In the genomic region with DNA sequence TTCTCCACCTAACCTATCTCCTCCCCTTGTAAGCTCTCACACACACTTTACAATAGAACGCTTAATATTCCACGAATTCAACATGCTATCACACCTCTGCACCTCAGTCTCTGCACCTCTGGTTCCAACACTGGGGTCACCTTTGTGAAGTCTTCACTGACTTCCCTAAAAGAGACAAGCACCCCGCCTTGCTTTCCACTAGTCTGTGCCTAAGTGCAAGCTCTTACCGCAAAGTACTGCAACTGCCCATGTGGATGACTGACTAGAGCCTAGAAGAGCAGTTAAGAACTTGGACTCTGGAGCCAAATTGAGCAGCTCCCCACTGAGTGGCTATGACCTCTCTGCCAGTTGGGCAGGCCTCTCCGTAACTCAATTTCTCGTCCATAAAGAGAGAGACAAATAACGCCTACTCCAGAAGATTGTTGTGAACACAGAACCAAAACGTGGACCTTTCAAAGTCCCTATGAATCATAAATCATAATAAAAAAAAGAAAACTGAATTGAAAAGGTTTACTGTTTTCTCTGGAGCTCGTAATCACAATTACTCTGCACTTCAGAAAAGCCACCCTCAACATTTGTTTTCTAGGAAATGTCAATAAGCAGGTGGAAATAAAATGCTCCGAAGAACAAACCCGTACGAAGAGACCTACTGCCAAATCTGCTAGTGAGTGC, we compare ENCODE assay signal across 8 cellular contexts. TPM values are rescaled to one million over a fixed set of nuclear protein-coding genes. Genes with fewer than 3 reads are reported as not detected.
DNase-seq lines count a peak whose midpoint lies in the region; ATAC-seq and TF ChIP-seq lines count a peak whose summit lies in the region.

No MANE protein-coding gene starts in this region.

- peaks cover 11% of the 10 kb centered on the region for H3K23me2 ChIP-seq in H9 (ENCODE audit: insufficient read length, low read depth, low read length, poor library complexity, severe bottlenecking)

- H2BK12ac ChIP-seq in H9 (ENCODE audit: insufficient read length, low read depth, low read length) = no peak overlapping the region

- H3K14ac ChIP-seq in H9 (ENCODE audit: insufficient read depth, low read length) = no peak overlapping the region

- ATAC-seq in esophagus mucosa (peak; percentile 5), naive B cell (ENCODE audit: low read depth in 2 of 2) (peak; percentile 27 to 29), HG03135 (IDR thresholded peaks at IDR 0.05; ENCODE audit: unreplicated experiment) (no peak), HG03469 (IDR thresholded peaks at IDR 0.05; ENCODE audit: unreplicated experiment) (no peak)

- H3K4me3 Mint-ChIP-seq in H9 (peak overlapping the region; percentile 88 to 95), naive B cell (peak overlapping the region; percentile 94 to 100 (median 98))

- H2BK20ac ChIP-seq in H9 (ENCODE audit: low read depth, low read length, poor library complexity, severe bottlenecking) = no peak overlapping the region

- H3K9me3 Mint-ChIP-seq in H9 (no peaks in the 10 kb centered on the region), naive B cell (no peaks in the 10 kb centered on the region)

- H3K56ac ChIP-seq in H9 (ENCODE audit: insufficient read length, low read depth, low read length) = peak overlapping the region; percentile 18

- DNase-seq in Ammon's horn (ENCODE audit: low spot score) (peak; percentile 49), H9 (no peak), naive B cell (peak; percentile 49)
- no peak for DNase-seq in activated CD4-positive, CD25-positive, alpha-beta regulatory T cell treated with anti-CD3 and anti-CD28 coated beads, Interleukin-2, amount 50 U/mL, for 72 hours

- H3K23ac ChIP-seq in H9 (ENCODE audit: insufficient read length, low read depth, low read length) = no peak overlapping the region

- no peak overlapping the region for H2BK5ac ChIP-seq in H9 (ENCODE audit: insufficient read length, low read length)

- no peak overlapping the region for H2BK15ac ChIP-seq in H9 (ENCODE audit: low read depth, low read length)

- peaks cover 27 to 39% of the 10 kb centered on the region in 2 experiments for H3K4me1 Mint-ChIP-seq in H9
- H3K4me1 Mint-ChIP-seq in naive B cell = peaks cover 67 to 83% (median 68%) of the 10 kb centered on the region in 3 donors

- peak overlapping the region; percentile 80 for H3K4me3 ChIP-seq in SU-DHL-6 (ENCODE audit: insufficient read depth, low read length, poor library complexity, severe bottlenecking)

- H3K79me2 ChIP-seq in H9 (ENCODE audit: insufficient read depth, low read length) = peaks cover 22% of the 10 kb centered on the region; the same call in 1 of the 2 replicates
- H3K79me2 ChIP-seq in SU-DHL-6 (ENCODE audit: insufficient read depth, low read length) = peaks cover 40% of the 10 kb centered on the region

- no CpG with 5 or more reads among the region's 12 CpGs for WGBS in H9 (ENCODE audit: extremely low coverage, insufficient read length, low lambda C conversion rate)

- H4K8ac ChIP-seq in H9 (replicated peaks; ENCODE audit: insufficient read length, low read depth, low read length) = no peak overlapping the region

- H3K27ac ChIP-seq in H9 (ENCODE audit: insufficient read length, low read depth, low read length) (no peak overlapping the region), SU-DHL-6 (ENCODE audit: low read depth, low read length) (no peak overlapping the region)

- H3K79me1 ChIP-seq in H9 (ENCODE audit: insufficient read depth, low read depth, low read length, poor library complexity, severe bottlenecking) = peaks cover 8% of the 10 kb centered on the region

- no peaks in the 10 kb centered on the region for H3K9me2 ChIP-seq in SU-DHL-6 (replicated peaks; ENCODE audit: insufficient read depth, low read length)

- H3K9me3 ChIP-seq in H9 (ENCODE audit: control insufficient read depth, low read depth, low read length) (no peaks in the 10 kb centered on the region), SU-DHL-6 (ENCODE audit: insufficient read depth, low read length) (no peaks in the 10 kb centered on the region)

- peaks cover 3 to 24% (median 10%) of the 10 kb centered on the region in 3 experiments; a peak in 5 of 7 replicates for H3K36me3 Mint-ChIP-seq in H9 (ENCODE audit: insufficient read depth in 1 of 3, low read depth in 3 of 3)
- peaks cover 7 to 19% of the 10 kb centered on the region in 2 donors for H3K36me3 Mint-ChIP-seq in naive B cell

- H4K5ac ChIP-seq in H9 (ENCODE audit: insufficient read length, low read depth, low read length) = no peak overlapping the region

- H3K18ac ChIP-seq in H9 (ENCODE audit: insufficient read length, low read depth, low read length) = peak overlapping the region; percentile 12

- H3K4me2 ChIP-seq in H9 (ENCODE audit: insufficient read depth, insufficient read length, low read length) (peak overlapping the region; percentile 99), SU-DHL-6 (ENCODE audit: low read depth, low read length, poor library complexity, severe bottlenecking) (peak overlapping the region; percentile 87)

- H3K27me3 Mint-ChIP-seq in H9 (ENCODE audit: low read depth) (no peaks in the 10 kb centered on the region), naive B cell (no peaks in the 10 kb centered on the region)

- TF ChIP-seq CTCF in H9 (conservative IDR thresholded peaks at IDR 0.05) = no peak
- TF ChIP-seq CTCF in SU-DHL-6 (IDR thresholded peaks at IDR 0.05; ENCODE audit: insufficient read depth, low read length, poor library complexity, severe bottlenecking) = no peak

- no peak overlapping the region for H4K91ac ChIP-seq in H9 (ENCODE audit: insufficient read length, low read depth, low read length)

- H3T11ph ChIP-seq in H9 (ENCODE audit: low read length) = no peak overlapping the region

- no peak overlapping the region for H3K4ac ChIP-seq in H9 (ENCODE audit: low read depth, low read length)

- no peaks in the 10 kb centered on the region for H4K20me1 ChIP-seq in H9 (ENCODE audit: control insufficient read depth, insufficient read depth, insufficient read length)
- H4K20me1 ChIP-seq in SU-DHL-6 (ENCODE audit: low read depth, low read length) = 0 out of 2 replicates have a peak, but pooled peaks cover 5% of the 10 kb centered on the region

- H2AFZ ChIP-seq in H9 (ENCODE audit: low read length) (no peak overlapping the region), SU-DHL-6 (ENCODE audit: low read depth, low read length, severe bottlenecking) (no peak overlapping the region)

- H3K27ac Mint-ChIP-seq in H9 = no peak overlapping the region
- H3K27ac Mint-ChIP-seq in naive B cell = peak overlapping the region; percentile 99 to 100 (median 99)

- H2AK5ac ChIP-seq in H9 (ENCODE audit: insufficient read length, low read length) = no peak overlapping the region

- H3K9ac ChIP-seq in H9 (ENCODE audit: extremely low read depth, insufficient read length, low read length) = peak overlapping the region; percentile 93
- H3K9ac ChIP-seq in SU-DHL-6 (ENCODE audit: low read length) = peak overlapping the region; percentile 65

- no peaks in the 10 kb centered on the region for H3F3A ChIP-seq in SU-DHL-6 (ENCODE audit: insufficient read depth)

- peaks cover 3% of the 10 kb centered on the region; the same call in 1 of the 2 replicates for H3K4me1 ChIP-seq in H9 (ENCODE audit: insufficient read depth, low read length)

- H3K27me3 ChIP-seq in H9 (ENCODE audit: insufficient read depth, low read length) (no peaks in the 10 kb centered on the region), SU-DHL-6 (ENCODE audit: low read length) (no peaks in the 10 kb centered on the region)

- no peaks in the 10 kb centered on the region for H3K36me3 ChIP-seq in SU-DHL-6 (ENCODE audit: low read length)

- no peak overlapping the region for H2BK120ac ChIP-seq in H9 (ENCODE audit: low read depth, low read length, poor library complexity, severe bottlenecking)

RNA-seq across cellular contexts. Expression of a gene that starts 1.2 kb away (rescaled TPM):
- total RNA-seq in H9 (2021) (28.4 and 32.2 TPM in 2 replicates), esophagus mucosa (53.5 TPM)
- 10 to 100 TPM; 62.8 to 86.0 (median 70.8) TPM for polyA plus RNA-seq in naive B cell (ENCODE audit: low read depth in 6 of 6)

RNA-seq across cellular contexts. Expression of a gene that starts 44.5 kb away (rescaled TPM):
- total RNA-seq in H9 (2021) (not detected in 2 replicates), esophagus mucosa (not detected)
- not detected for polyA plus RNA-seq in naive B cell (ENCODE audit: low read depth in 6 of 6)

Comparison
In these comparisons a context has a peak if more than half of its experiments do, and no peak if none do; other contexts are left out.
1. DNase-seq: peak in Ammon's horn (single experiment) and naive B cell (single experiment); none in H9 (single experiment) and activated CD4-positive, CD25-positive, alpha-beta regulatory T cell treated with anti-CD3 and anti-CD28 coated beads, Interleukin-2, amount 50 U/mL, for 72 hours (single experiment).
2. H3K27ac Mint-ChIP-seq: peak in naive B cell (6 of 6); none in H9 (0 of 3).
3. ATAC-seq: peak in esophagus mucosa (single experiment) and naive B cell (2 of 2); none in HG03135 (single experiment) and HG03469 (single experiment).